In genomic region chr11:76206077-76206326, GRCh38 we compare ENCODE assay signal across 8 cellular contexts. TPM values are rescaled to one million over a fixed set of nuclear protein-coding genes. Genes with fewer than 3 reads are reported as not detected.
DNase-seq lines count a peak whose midpoint lies in the region; ATAC-seq and TF ChIP-seq lines count a peak whose summit lies in the region.

No MANE protein-coding gene starts in this region.

- H3K36me3 ChIP-seq in OCI-LY1 (ENCODE audit: insufficient read depth, low read length) (no peaks in the 10 kb centered on the region), ectodermal cell (ENCODE audit: control insufficient read depth, insufficient read depth, low read length) (no peaks in the 10 kb centered on the region), neural cell (ENCODE audit: insufficient read depth, low read length) (no peaks in the 10 kb centered on the region)

- H4K20me1 ChIP-seq in OCI-LY1 (ENCODE audit: insufficient read depth, low read length) (no peaks in the 10 kb centered on the region), neural cell (ENCODE audit: insufficient read depth) (no peaks in the 10 kb centered on the region)

- H3K27me3 ChIP-seq in OCI-LY1 (ENCODE audit: insufficient read depth, low read length) = peaks cover 13% of the 10 kb centered on the region
- H3K27me3 ChIP-seq in ectodermal cell (ENCODE audit: control insufficient read depth, insufficient read depth, low read length, poor library complexity, severe bottlenecking) = peaks cover 86% of the 10 kb centered on the region
- peaks cover 79% of the 10 kb centered on the region for H3K27me3 ChIP-seq in neural cell (ENCODE audit: insufficient read depth, low read depth, low read length)

- no peak for TF ChIP-seq EP300 in neural cell (conservative IDR thresholded peaks at IDR 0.05; ENCODE audit: poor library complexity, severe bottlenecking)

- H3K79me2 ChIP-seq in OCI-LY1 (ENCODE audit: insufficient read depth, low read length) (no peaks in the 10 kb centered on the region), neural cell (replicated peaks; ENCODE audit: insufficient read depth, low read length) (no peaks in the 10 kb centered on the region)

- H3K9me2 ChIP-seq in OCI-LY1 (ENCODE audit: low read depth, low read length) (no peaks in the 10 kb centered on the region), neural cell (ENCODE audit: insufficient read depth, low read length) (no peaks in the 10 kb centered on the region)

- 2 to 3% methylated on average over 18 of the region's 18 CpGs for WGBS in ectodermal cell, 2 experiments

- TF ChIP-seq CTCF in AG10803 (conservative IDR thresholded peaks at IDR 0.05; ENCODE audit: low read length) = no peak
- TF ChIP-seq CTCF in OCI-LY1 (IDR thresholded peaks at IDR 0.05; ENCODE audit: low read length) = no peak
- no peak for TF ChIP-seq CTCF in neural cell (IDR thresholded peaks at IDR 0.05; ENCODE audit: poor library complexity, severe bottlenecking)

- no peak overlapping the region for H2AFZ ChIP-seq in OCI-LY1 (ENCODE audit: low read length)
- no peak overlapping the region for H2AFZ ChIP-seq in neural cell (ENCODE audit: low read depth, low read length)

- DNase-seq in AG10803 (ENCODE audit: low read depth) (no peak), OCI-M2 (lab: John Stamatoyannopoulos, UW; ENCODE audit: unreplicated experiment) (no peak), HCEC 1CT (no peak), retina (no peak)

- H3K27ac ChIP-seq in OCI-LY1 (ENCODE audit: low read depth, low read length, poor library complexity, severe bottlenecking) = no peak overlapping the region
- no peak overlapping the region for H3K27ac ChIP-seq in ectodermal cell (ENCODE audit: insufficient read depth, low read depth, low read length, poor library complexity, severe bottlenecking)
- no peak overlapping the region for H3K27ac ChIP-seq in neural cell (ENCODE audit: low read length)

- H3K4me3 ChIP-seq in AG10803 (ENCODE audit: low read length) = peak overlapping the region; percentile 23; the same call in 1 of the 2 replicates
- H3K4me3 ChIP-seq in OCI-LY1 (ENCODE audit: low read depth, low read length, poor library complexity, severe bottlenecking) = peak overlapping the region; percentile 63
- H3K4me3 ChIP-seq in ectodermal cell (ENCODE audit: insufficient read depth, low read depth, low read length) = peak overlapping the region; percentile 43
- H3K4me3 ChIP-seq in neural cell (ENCODE audit: low read length) = peak overlapping the region; percentile 73

- no peak for TF ChIP-seq RAD21 in neural cell (conservative IDR thresholded peaks at IDR 0.05)

- H3K4me2 ChIP-seq in OCI-LY1 (ENCODE audit: low read length) = peak overlapping the region; percentile 60
- peak overlapping the region; percentile 48 for H3K4me2 ChIP-seq in neural cell (ENCODE audit: low read length)

- H3F3A ChIP-seq in OCI-LY1 (ENCODE audit: insufficient read depth, low read length) (no peaks in the 10 kb centered on the region), neural cell (ENCODE audit: insufficient read depth, low read length, poor library complexity, severe bottlenecking) (no peaks in the 10 kb centered on the region)

- no peak for ATAC-seq in GM18909 (IDR thresholded peaks at IDR 0.05; ENCODE audit: poor library complexity, unreplicated experiment)

- no peak overlapping the region for H3K9ac ChIP-seq in OCI-LY1 (ENCODE audit: low read length)
- H3K9ac ChIP-seq in neural cell (ENCODE audit: low read length) = peak overlapping the region; percentile 34

- peaks cover 35% of the 10 kb centered on the region for H3K4me1 ChIP-seq in OCI-LY1 (ENCODE audit: insufficient read depth, low read length, severe bottlenecking)
- H3K4me1 ChIP-seq in ectodermal cell (ENCODE audit: control insufficient read depth, insufficient read depth, low read length) = peaks cover 30% of the 10 kb centered on the region

- H3K9me3 ChIP-seq in OCI-LY1 (ENCODE audit: low read length) = no peaks in the 10 kb centered on the region
- no peaks in the 10 kb centered on the region for H3K9me3 ChIP-seq in ectodermal cell (ENCODE audit: control insufficient read depth, low read length)
- H3K9me3 ChIP-seq in neural cell (ENCODE audit: low read length) = no peaks in the 10 kb centered on the region

TF ChIP-seq in neural cell, 6 proteins besides CTCF, POLR2A, EP300 and RAD21:
- no peak for TF ChIP-seq EZH2 (IDR thresholded peaks at IDR 0.05; ENCODE audit: borderline replicate concordance, insufficient read depth, low read length, poor library complexity, severe bottlenecking)
- no peak for TF ChIP-seq TAF1 (IDR thresholded peaks at IDR 0.05; ENCODE audit: low read depth)
- TF ChIP-seq SMC3 (conservative IDR thresholded peaks at IDR 0.05; ENCODE audit: poor library complexity) = no peak
- no peak for TF ChIP-seq REST (IDR thresholded peaks at IDR 0.05; ENCODE audit: borderline replicate concordance)
- TF ChIP-seq MXI1 (conservative IDR thresholded peaks at IDR 0.05; ENCODE audit: poor library complexity, severe bottlenecking) = no peak
- no peak for TF ChIP-seq POLR2AphosphoS5 (IDR thresholded peaks at IDR 0.05)

RNA-seq across cellular contexts. Expression of gene WNT11, which starts 0.3 kb away (rescaled TPM):
- 0.33 TPM for polyA plus RNA-seq in ectodermal cell (2013, experiment 1 of 4)
- 0.44 TPM for polyA plus RNA-seq in ectodermal cell (2013, experiment 2 of 4)
- 0.91 TPM for polyA plus RNA-seq in ectodermal cell (2013, experiment 3 of 4)
- polyA plus RNA-seq in ectodermal cell (2013, experiment 4 of 4) = 0.77 TPM
- 1.4 and 2.3 TPM in 2 replicates for polyA plus RNA-seq in neural cell
- 0.46 and 2.2 TPM in 2 replicates for polyA minus RNA-seq in neural cell

Comparison
In these comparisons a context has a peak if more than half of its experiments do, and no peak if none do; other contexts are left out.
1. H3K4me3 ChIP-seq: peak in every context shown above with its lines; median percentile 73 in neural cell; 63 in OCI-LY1; 43 in ectodermal cell; 23 in AG10803.